ENCODE assay signal across 7 cellular contexts in the genomic region with DNA sequence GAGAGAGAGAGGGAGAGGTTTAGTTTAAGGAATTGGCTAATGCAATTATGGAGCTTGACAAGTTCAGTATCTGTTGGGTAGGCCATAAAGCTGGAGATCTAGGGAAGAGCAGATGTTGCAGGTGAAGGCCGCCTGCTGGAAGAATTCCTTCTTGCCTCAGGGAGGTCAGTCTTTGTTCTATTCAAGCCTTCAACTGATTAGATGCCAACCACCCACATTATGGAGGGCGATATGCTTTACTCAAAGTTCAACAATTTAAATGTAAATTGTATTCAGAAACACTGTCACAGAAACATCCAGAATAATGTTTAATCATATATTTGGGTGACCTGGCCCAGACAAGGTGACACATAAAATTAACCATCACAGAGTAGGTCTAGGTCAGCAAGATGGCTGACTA. TPM values are rescaled to one million over a fixed set of nuclear protein-coding genes. Genes with fewer than 3 reads are reported as not detected.
"Had no signal": no experiment of that assay in that cellular context is flagged by ENCODE, and none has a peak within 500 bp of the region (broad histone marks: within the 10 kb centered on the region; RNA-seq: fewer than 3 reads in every experiment).

No MANE protein-coding gene starts in this region.

- DNase-seq: GM23248, GOT3, H7 had no signal

- H2AFZ ChIP-seq: GM23248 had no signal

- FAIRE-seq: HepG2 had no signal

- H3K9me3 ChIP-seq: HAP-1 had no signal

- H3K27ac ChIP-seq: GM23248, HL-60 had no signal

- ATAC-seq: HCT116, HepG2 had no signal

- H3K9ac ChIP-seq: GM23248 had no signal

- H3K4me1 ChIP-seq: HAP-1 had no signal

- H3K36me3 ChIP-seq: HAP-1 had no signal

- H3K4me3 ChIP-seq: GM23248, HAP-1 had no signal

RNA-seq across cellular contexts. Expression of gene SSBP2, which starts 51.7 kb away (rescaled TPM):
- total RNA-seq: HepG2 had no signal
